10 cellular contexts compared by ENCODE assay signal in the genomic region with DNA sequence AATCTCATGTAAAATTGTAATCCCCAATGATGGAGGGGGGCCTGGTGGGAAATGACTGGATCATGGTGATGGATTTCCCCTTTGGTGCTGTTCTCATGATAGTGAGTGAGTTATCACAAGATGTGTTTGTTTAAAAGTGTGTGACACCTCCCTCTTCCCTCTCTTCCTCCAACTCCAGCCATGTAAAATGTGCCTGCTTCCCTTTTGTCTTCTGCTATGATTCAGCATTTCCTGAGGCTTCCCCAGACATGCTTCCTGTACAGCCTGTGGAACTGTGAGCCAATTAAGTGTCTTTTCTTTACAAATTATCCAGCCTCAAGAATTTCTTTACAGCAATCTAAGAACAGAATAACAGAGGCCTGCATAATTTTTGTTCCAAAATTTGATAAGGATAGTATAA.
A peak's percentile ranks its signal among the peaks of the same experiment; 100 is the strongest.
DNase-seq lines count a peak whose midpoint lies in the region; ATAC-seq, FAIRE-seq and TF ChIP-seq lines count a peak whose summit lies in the region.
"Had no signal": no experiment of that assay in that cellular context is flagged by ENCODE, and none has a peak within 500 bp of the region (broad histone marks: within the 10 kb centered on the region; RNA-seq: fewer than 3 reads in every experiment).

No MANE protein-coding gene starts in this region.

- H3K36me3 Mint-ChIP-seq in nephron (ENCODE audit: low read depth): peaks cover 56% of the 10 kb centered on the region

- ATAC-seq in HG03108 (IDR thresholded peaks at IDR 0.05; ENCODE audit: unreplicated experiment) (no peak), HG02763 (IDR thresholded peaks at IDR 0.05; ENCODE audit: unreplicated experiment) (no peak)

- peak; percentile 69 for DNase-seq in GDM1 (lab: John Stamatoyannopoulos, UW)
- peak; percentile 26 for DNase-seq in RCC 7860 (ENCODE audit: low spot score)
- peak; percentile 26 for DNase-seq in epithelial cell of prostate (ENCODE audit: low read depth, low spot score)
- DNase-seq in activated CD4-positive, alpha-beta T cell treated with anti-CD3 and anti-CD28 coated beads, Interleukin-2, amount 50 U/mL, for 48 hours: no peak
- no peak for DNase-seq in cerebellar cortex (ENCODE audit: low spot score)
- DNase-seq: activated T-cell treated with anti-CD3 and anti-CD28 coated beads for 4 hours, NCI-H510A had no signal

- peak overlapping the region; percentile 42 for H3K27ac ChIP-seq in epithelial cell of prostate

- H3K4me3 Mint-ChIP-seq in nephron: no peak overlapping the region

- H3K27ac Mint-ChIP-seq in nephron: peak overlapping the region in 2 of 3 experiments; percentile 21 to 67

- peaks cover 33% of the 10 kb centered on the region for H3K9me3 Mint-ChIP-seq in nephron

- TF ChIP-seq CTCF in nephron (IDR thresholded peaks at IDR 0.05; ENCODE audit: unreplicated experiment in 3 of 3): no peak

- no peak for FAIRE-seq in RCC 7860 (lab: Jason Lieb, UNC)

- H3K27me3 Mint-ChIP-seq in nephron (ENCODE audit: low read depth): no peaks in the 10 kb centered on the region

- H3K4me1 Mint-ChIP-seq in nephron: no peaks in the 10 kb centered on the region

Comparison
In these comparisons a context has a peak if more than half of its experiments do, and no peak if none do; other contexts are left out.
1. DNase-seq: peak in GDM1 (single experiment), RCC 7860 (single experiment) and epithelial cell of prostate (single experiment); none in activated CD4-positive, alpha-beta T cell treated with anti-CD3 and anti-CD28 coated beads, Interleukin-2, amount 50 U/mL, for 48 hours (0 of 2) and cerebellar cortex (single experiment).